7 cellular contexts compared by ENCODE assay signal in genomic region chr7:72980382-72980781, GRCh38. TPM values are rescaled to one million over a fixed set of nuclear protein-coding genes. Genes with fewer than 3 reads are reported as not detected.
"Had no signal": no experiment of that assay in that cellular context is flagged by ENCODE, and none has a peak within 500 bp of the region (broad histone marks: within the 10 kb centered on the region; RNA-seq: fewer than 3 reads in every experiment).

No MANE protein-coding gene starts in this region.

RNA-seq across cellular contexts. Expression of gene TRIM74, which starts 11.1 kb away (rescaled TPM):
- total RNA-seq: K562, M059J, RPMI7951, SJSA1 had no signal
- polyA plus RNA-seq: K562 had no signal

RNA-seq across cellular contexts. Expression of gene SPDYE8, which starts 49.2 kb away (rescaled TPM):
- total RNA-seq: K562, M059J, PC-9, Right ventricle myocardium superior, RPMI7951 had no signal
- polyA plus RNA-seq: SK-N-SH had no signal
